Comparison of ENCODE assay signal across 22 cellular contexts in genomic region chr3:190522621-190523222, GRCh38.
"Had no signal": no experiment of that assay in that cellular context is flagged by ENCODE, and none has a peak within 500 bp of the region (broad histone marks: within the 10 kb centered on the region; RNA-seq: fewer than 3 reads in every experiment).

No MANE protein-coding gene starts in this region.

- H3K27ac ChIP-seq: brain microvascular endothelial cell, colonic mucosa, Peyer's patch, RWPE1, SJSA1 had no signal

- H3K4me3 ChIP-seq: colonic mucosa, Peyer's patch, SJSA1 had no signal

- ATAC-seq: activated CD4-positive, CD25-positive, alpha-beta regulatory T cell treated with anti-CD3 and anti-CD28 coated beads, Interleukin-2, amount 50 U/mL, for 24 hours; activated CD8-positive, alpha-beta T cell treated with anti-CD3 and anti-CD28 coated beads for 36 hours; activated naive CD8-positive, alpha-beta T cell treated with anti-CD3 and anti-CD28 coated beads, Interleukin-2, amount 50 U/mL, for 24 hours had no signal

- H3K27me3 ChIP-seq: brain microvascular endothelial cell, colonic mucosa, Peyer's patch, SJSA1 had no signal

- H3K9me3 ChIP-seq: colonic mucosa, Peyer's patch, SJSA1 had no signal

- H3K4me1 ChIP-seq: colonic mucosa, Peyer's patch had no signal

- H3K36me3 ChIP-seq: brain microvascular endothelial cell, colonic mucosa, Peyer's patch had no signal

- DNase-seq: activated CD4-positive, alpha-beta T cell treated with anti-CD3 and anti-CD28 coated beads for 4 hours; activated CD8-positive, alpha-beta memory T cell treated with anti-CD3 and anti-CD28 coated beads, Interleukin-2, amount 50 U/mL, for 4 hours; activated CD8-positive, alpha-beta T cell treated with anti-CD3 and anti-CD28 coated beads for 36 hours; activated effector memory CD4-positive, alpha-beta T cell treated with Interleukin-2 at 50 U/mL for 16 hours; activated naive CD4-positive, alpha-beta T cell; activated naive CD8-positive, alpha-beta T cell treated with anti-CD3 and anti-CD28 coated beads, Interleukin-2, amount 50 U/mL, for 24 hours; brain microvascular endothelial cell; cerebellar nuclear complex; colonic mucosa; Kasumi-1; NCI-H1105 treated with DMSO at 0.1 percent for 48 hours; NCI-H1436 treated with DMSO at 0.1 percent for 48 hours; NCI-H187; NCI-H2081 treated with DMSO at 0.1 percent for 48 hours; NCI-H69; NK-92 treated with Interleukin-12 subunit alpha and Interleukin-12 subunit beta, amount 100 ng/mL, for 24 hours; OCI-M1; Peyer's patch; SHP77 had no signal
